8 cellular contexts compared by ENCODE assay signal in the genomic region with DNA sequence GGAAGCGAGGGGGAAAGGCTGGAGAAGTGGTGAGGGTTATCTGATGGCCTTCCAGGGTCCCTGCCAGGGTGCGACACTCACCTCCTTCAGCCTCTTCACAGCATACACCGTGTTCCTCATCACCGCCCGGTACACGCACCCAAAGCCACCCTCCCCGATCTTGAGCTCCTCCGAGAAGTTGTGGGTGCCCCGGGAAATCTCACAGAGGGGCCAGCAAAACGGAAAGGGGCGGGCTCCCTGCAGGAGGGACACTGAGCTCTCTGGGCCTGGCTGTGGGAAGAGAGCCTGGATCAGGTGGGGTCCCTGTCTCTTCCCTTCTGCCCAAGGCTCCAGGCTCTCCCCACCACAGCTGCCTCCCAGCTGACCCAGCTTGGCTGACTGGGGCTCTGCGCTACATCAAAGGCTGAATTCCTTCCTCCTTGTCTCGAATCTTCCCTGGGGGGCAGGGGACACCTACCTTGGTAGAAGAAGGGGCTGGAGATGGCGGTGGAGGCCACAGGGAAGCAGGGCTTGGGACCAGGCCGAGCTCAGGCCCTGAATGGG. TPM values are rescaled to one million over a fixed set of nuclear protein-coding genes. Genes with fewer than 3 reads are reported as not detected.
DNase-seq lines count a peak whose midpoint lies in the region; ATAC-seq, FAIRE-seq and TF ChIP-seq lines count a peak whose summit lies in the region.

No MANE protein-coding gene starts in this region.

- H3K4me2 ChIP-seq in trophoblast cell (ENCODE audit: low read length), result peak overlapping the region; percentile 73

- H3K4ac ChIP-seq in trophoblast cell (ENCODE audit: low read depth, low read length), result peak overlapping the region; percentile 64

- in situ Hi-C loops in Panc1 (cut with HindIII; ENCODE audit: low pct_unique_long_range_greater_than_20kb, low sequenced_read_pairs), result no loop called here

- no peak for TF ChIP-seq CTCF in Panc1 (IDR thresholded peaks at IDR 0.05)
- no peak for TF ChIP-seq CTCF in endothelial cell (IDR thresholded peaks at IDR 0.05; ENCODE audit: unreplicated experiment)

- H2BK120ac ChIP-seq in trophoblast cell (ENCODE audit: insufficient read depth, low read length, poor library complexity), result peak overlapping the region; percentile 7

- no peak overlapping the region for H3K23ac ChIP-seq in trophoblast cell (ENCODE audit: low read length)

- intact Hi-C loops in Panc1 (cut with micrococcal nuclease; ENCODE audit: unreplicated experiment), result no loop called here

- H3K79me1 ChIP-seq in trophoblast cell (ENCODE audit: low read length), result peaks cover 8% of the 10 kb centered on the region

- H3K27ac ChIP-seq in Panc1 (ENCODE audit: low read length) (peak overlapping the region; percentile 97), trophoblast cell (ENCODE audit: low read depth, low read length) (no peak overlapping the region)

- no peak overlapping the region for H3K18ac ChIP-seq in trophoblast cell (ENCODE audit: low read length)

- H4K91ac ChIP-seq in trophoblast cell (ENCODE audit: low read depth, low read length), result peak overlapping the region; percentile 29

- H2AFZ ChIP-seq in trophoblast cell (ENCODE audit: insufficient read depth, low read length, poor library complexity), result no peak overlapping the region

- H3K14ac ChIP-seq in trophoblast cell (ENCODE audit: low read length), result peak overlapping the region; percentile 14

- H3K4me1 ChIP-seq in ES-I3 (ENCODE audit: insufficient read depth, low read length), result peaks cover 30% of the 10 kb centered on the region
- peaks cover 48% of the 10 kb centered on the region for H3K4me1 ChIP-seq in Panc1 (ENCODE audit: control insufficient read depth, insufficient read depth, low read length)
- H3K4me1 ChIP-seq in trophoblast cell (ENCODE audit: control insufficient read depth in 1 of 2, insufficient read depth in 2 of 2, low read length in 2 of 2), result peaks cover 11 to 23% of the 10 kb centered on the region in 2 experiments

- POLR2A ChIA-PET in Panc1 (lab: Charles Lee), result no interaction called here

- DNase-seq in Panc1 (ENCODE audit: low read depth, low spot score) (no peak), endothelial cell (ENCODE audit: low spot score) (no peak), trophoblast cell (no peak), NCI-H748 treated with DMSO at 0.1 percent for 48 hours (lab: John Stamatoyannopoulos, UW) (no peak), urothelium cell line (ENCODE audit: low spot score) (no peak), NCI-H2171 treated with DMSO at 0.1 percent for 48 hours (lab: John Stamatoyannopoulos, UW) (no peak)

- H3K27me3 Mint-ChIP-seq in endothelial cell (ENCODE audit: unreplicated experiment), result peaks cover 1% of the 10 kb centered on the region

- no peaks in the 10 kb centered on the region for H3K9me3 ChIP-seq in ES-I3 (ENCODE audit: control insufficient read depth, insufficient read depth, low read length)
- H3K9me3 ChIP-seq in Panc1 (ENCODE audit: control insufficient read depth, insufficient read depth, low read depth, low read length), result no peaks in the 10 kb centered on the region
- no peaks in the 10 kb centered on the region for H3K9me3 ChIP-seq in trophoblast cell (ENCODE audit: insufficient read depth, low read depth, low read length)

- CTCF ChIA-PET in Panc1 (lab: Charles Lee), result interaction anchor here (0.8 kb wide), 1 partner anchor 48 kb away, joined by 3 read pairs; no protein-coding TSS in a partner anchor

- peak overlapping the region; percentile 6 for H4K12ac ChIP-seq in trophoblast cell (ENCODE audit: low read depth, low read length)

- H3K79me2 ChIP-seq in trophoblast cell (ENCODE audit: control insufficient read depth, insufficient read depth, low read length, poor library complexity), result peaks cover 6% of the 10 kb centered on the region

- peaks cover 9% of the 10 kb centered on the region for H3K36me3 Mint-ChIP-seq in endothelial cell (ENCODE audit: low read depth, unreplicated experiment)

- ATAC-seq in Panc1 (no peak), HG02885 (IDR thresholded peaks at IDR 0.05; ENCODE audit: poor library complexity, unreplicated experiment) (no peak)

- H3K27ac Mint-ChIP-seq in endothelial cell (ENCODE audit: unreplicated experiment), result no peak overlapping the region

- no peaks in the 10 kb centered on the region; the same call in 1 of the 2 replicates for H3K36me3 ChIP-seq in ES-I3 (ENCODE audit: insufficient read depth, low read length)
- H3K36me3 ChIP-seq in Panc1 (ENCODE audit: control insufficient read depth, insufficient read depth, low read length), result no peaks in the 10 kb centered on the region
- peaks cover 27 to 29% of the 10 kb centered on the region in 2 experiments for H3K36me3 ChIP-seq in trophoblast cell (ENCODE audit: control insufficient read depth in 1 of 2, insufficient read depth in 2 of 2, low read length in 2 of 2)

- no peaks in the 10 kb centered on the region for H3K9me3 Mint-ChIP-seq in endothelial cell (ENCODE audit: unreplicated experiment)

- H3K4me1 Mint-ChIP-seq in endothelial cell (ENCODE audit: unreplicated experiment), result peaks cover 11% of the 10 kb centered on the region

- no peak for FAIRE-seq in urothelium cell line (lab: Jason Lieb, UNC)

- peak overlapping the region; percentile 18 for H2AK5ac ChIP-seq in trophoblast cell (ENCODE audit: low read length)

- H3K9ac ChIP-seq in ES-I3 (ENCODE audit: low read depth, low read length) (peak overlapping the region; percentile 53; the same call in 1 of the 2 replicates), trophoblast cell (ENCODE audit: low read length) (peak overlapping the region; percentile 25)

- peak overlapping the region; percentile 84 for H3K4me3 Mint-ChIP-seq in endothelial cell (ENCODE audit: unreplicated experiment)

- WGBS in trophoblast cell (ENCODE audit: extremely low coverage, insufficient coverage, insufficient read length), result no CpG with 5 or more reads among the region's 15 CpGs

- H3K4me3 ChIP-seq in Panc1 (ENCODE audit: low read depth in 2 of 2, low read length in 2 of 2), result peak overlapping the region; percentile 59 to 91
- no peak overlapping the region for H3K4me3 ChIP-seq in trophoblast cell (ENCODE audit: low read depth, low read length)

- no TSS peak for BruUV-seq in Panc1 (replicated peaks; lab: Mats Ljungman, UMichigan)

- no peak overlapping the region for H2BK12ac ChIP-seq in trophoblast cell (ENCODE audit: low read length)

- H2BK5ac ChIP-seq in trophoblast cell (ENCODE audit: low read depth, low read length, poor library complexity), result peak overlapping the region; percentile 12

- H3K27me3 ChIP-seq in Panc1 (ENCODE audit: control insufficient read depth, insufficient read depth, low read length) (no peaks in the 10 kb centered on the region), trophoblast cell (ENCODE audit: insufficient read depth, low read length) (no peaks in the 10 kb centered on the region)

- peak overlapping the region; percentile 84 for H4K8ac ChIP-seq in trophoblast cell (ENCODE audit: low read depth, low read length)

RNA-seq across cellular contexts. Expression of a gene that starts 1.1 kb away (rescaled TPM):
- total RNA-seq in Panc1 (2021; ENCODE audit: unreplicated experiment) (432 TPM), endothelial cell (ENCODE audit: unreplicated experiment) (89.9 TPM)
- 588 TPM for polyA plus RNA-seq in Panc1 (2012; ENCODE audit: insufficient read length)
- 31.0 and 31.6 TPM in 2 replicates for polyA plus RNA-seq in trophoblast cell (2013)

RNA-seq across cellular contexts. Expression of a gene that starts 46.0 kb away (rescaled TPM):
- total RNA-seq in Panc1 (2021; ENCODE audit: unreplicated experiment) (15.7 TPM), endothelial cell (ENCODE audit: unreplicated experiment) (12.0 TPM)
- polyA plus RNA-seq in Panc1 (2012; ENCODE audit: insufficient read length), result 19.7 TPM
- 4.9 and 5.0 TPM in 2 replicates for polyA plus RNA-seq in trophoblast cell (2013)

RNA-seq across cellular contexts. Expression of a gene that starts 47.0 kb away (rescaled TPM):
- total RNA-seq in Panc1 (2021; ENCODE audit: unreplicated experiment) (113 TPM), endothelial cell (ENCODE audit: unreplicated experiment) (74.6 TPM)
- 77.9 TPM for polyA plus RNA-seq in Panc1 (2012; ENCODE audit: insufficient read length)
- 47.6 and 50.4 TPM in 2 replicates for polyA plus RNA-seq in trophoblast cell (2013)
